In the genomic region with DNA sequence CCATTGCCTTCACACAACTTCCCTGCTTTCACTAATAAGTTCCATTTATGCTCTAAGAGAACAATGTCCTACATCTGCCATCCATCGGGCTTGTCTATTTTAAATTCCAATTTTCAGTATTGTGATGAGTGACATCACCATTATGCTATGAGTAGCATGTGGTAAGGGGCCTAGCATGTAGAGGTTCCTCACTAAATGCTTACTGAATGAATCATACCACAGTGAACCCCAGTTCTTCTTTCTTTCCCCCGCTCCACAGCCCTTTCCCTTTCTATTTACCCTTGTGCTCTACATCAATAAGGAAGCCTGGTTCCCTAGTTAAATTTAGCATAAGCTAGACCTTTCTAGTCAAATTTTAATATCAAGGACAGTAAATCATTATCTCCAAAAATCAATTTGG, we compare ENCODE assay signal across 17 cellular contexts.
A peak's percentile ranks its signal among the peaks of the same experiment; 100 is the strongest.
DNase-seq lines count a peak whose midpoint lies in the region; ATAC-seq, FAIRE-seq and TF ChIP-seq lines count a peak whose summit lies in the region.
"Had no signal": no experiment of that assay in that cellular context is flagged by ENCODE, and none has a peak within 500 bp of the region (broad histone marks: within the 10 kb centered on the region; RNA-seq: fewer than 3 reads in every experiment).

No MANE protein-coding gene starts in this region.

- H3K9me3 Mint-ChIP-seq in CD14-positive monocyte (no peaks in the 10 kb centered on the region), astrocyte (ENCODE audit: unreplicated experiment) (no peaks in the 10 kb centered on the region), endothelial cell (ENCODE audit: unreplicated experiment) (no peaks in the 10 kb centered on the region)
- H3K9me3 Mint-ChIP-seq: neural crest cell had no signal

- H3K79me2 ChIP-seq in astrocyte (ENCODE audit: insufficient read depth, low read length) (no peaks in the 10 kb centered on the region), mesendoderm (ENCODE audit: control insufficient read depth, insufficient read depth, low read length) (no peaks in the 10 kb centered on the region)

- TF ChIP-seq CTCF in CD14-positive monocyte (IDR thresholded peaks at IDR 0.05) (no peak), astrocyte (IDR thresholded peaks at IDR 0.05; ENCODE audit: insufficient read depth, low read depth, low read length) (no peak), mucosa of descending colon (IDR thresholded peaks at IDR 0.05) (no peak), endothelial cell (IDR thresholded peaks at IDR 0.05; ENCODE audit: unreplicated experiment) (no peak)

- intact Hi-C loops in CD14-positive monocyte (cut with micrococcal nuclease) (no loop called here), mucosa of descending colon (cut with DNase I, micrococcal nuclease) (no loop called here)

- H3K56ac ChIP-seq in mesendoderm (ENCODE audit: low read length), result no peak overlapping the region

- H3K27me3 ChIP-seq in astrocyte (ENCODE audit: insufficient read depth, low read length), result no peaks in the 10 kb centered on the region
- H3K27me3 ChIP-seq in mesendoderm (ENCODE audit: insufficient read depth, low read length, poor library complexity), result no peaks in the 10 kb centered on the region
- H3K27me3 ChIP-seq: sigmoid colon, transverse colon had no signal

- H3K4me1 Mint-ChIP-seq in CD14-positive monocyte, result peaks cover 13% of the 10 kb centered on the region
- peaks cover 17% of the 10 kb centered on the region for H3K4me1 Mint-ChIP-seq in astrocyte (ENCODE audit: low read depth, unreplicated experiment)
- H3K4me1 Mint-ChIP-seq in endothelial cell (ENCODE audit: unreplicated experiment), result no peaks in the 10 kb centered on the region
- H3K4me1 Mint-ChIP-seq: neural crest cell had no signal

- H3K36me3 ChIP-seq in astrocyte (ENCODE audit: insufficient read depth, low read length) (no peaks in the 10 kb centered on the region), mesendoderm (ENCODE audit: control insufficient read depth, insufficient read depth, low read length) (no peaks in the 10 kb centered on the region), mucosa of descending colon (ENCODE audit: low read depth) (no peaks in the 10 kb centered on the region)
- H3K36me3 ChIP-seq: sigmoid colon, transverse colon had no signal

- H2AK5ac ChIP-seq in mesendoderm (ENCODE audit: low read length), result no peak overlapping the region

- H4K8ac ChIP-seq in mesendoderm (ENCODE audit: low read depth, low read length), result no peak overlapping the region

- FAIRE-seq in astrocyte (lab: Jason Lieb, UNC), result no peak

- peaks cover 7% of the 10 kb centered on the region for H3K4me1 ChIP-seq in astrocyte (ENCODE audit: insufficient read depth, low read length)
- H3K4me1 ChIP-seq in mesendoderm (ENCODE audit: control insufficient read depth, low read depth, low read length), result no peaks in the 10 kb centered on the region
- H3K4me1 ChIP-seq in mucosa of descending colon (ENCODE audit: low read depth), result no peaks in the 10 kb centered on the region
- H3K4me1 ChIP-seq: transverse colon had no signal

- H3K4me3 ChIP-seq in astrocyte (ENCODE audit: insufficient read depth, low read depth, low read length) (no peak overlapping the region), mesendoderm (ENCODE audit: low read length) (no peak overlapping the region), mucosa of descending colon (no peak overlapping the region)
- H3K4me3 ChIP-seq: lung, sigmoid colon, transverse colon had no signal

- no peaks in the 10 kb centered on the region for H3K27me3 Mint-ChIP-seq in CD14-positive monocyte (ENCODE audit: low read depth in 3 of 3)
- H3K27me3 Mint-ChIP-seq in astrocyte (ENCODE audit: low read depth, unreplicated experiment), result no peaks in the 10 kb centered on the region
- no peaks in the 10 kb centered on the region for H3K27me3 Mint-ChIP-seq in endothelial cell (ENCODE audit: unreplicated experiment)

- H3K4ac ChIP-seq in mesendoderm (ENCODE audit: low read depth, low read length), result no peak overlapping the region

- no peak overlapping the region for H2BK5ac ChIP-seq in mesendoderm (ENCODE audit: low read length)

- peak overlapping the region; percentile 54 to 90 (median 60) for H3K27ac Mint-ChIP-seq in CD14-positive monocyte
- H3K27ac Mint-ChIP-seq in astrocyte (ENCODE audit: unreplicated experiment), result peak overlapping the region; percentile 64
- no peak overlapping the region for H3K27ac Mint-ChIP-seq in endothelial cell (ENCODE audit: unreplicated experiment)

- peak overlapping the region; percentile 52 for H3K4me2 ChIP-seq in astrocyte (ENCODE audit: low read length)
- H3K4me2 ChIP-seq in mesendoderm (ENCODE audit: low read length), result no peak overlapping the region

- H2BK15ac ChIP-seq in mesendoderm (replicated peaks; ENCODE audit: low read depth), result no peak overlapping the region

- H3K4me3 Mint-ChIP-seq in CD14-positive monocyte, result peak overlapping the region in 1 of 2 donors; percentile 79
- peak overlapping the region; percentile 47 for H3K4me3 Mint-ChIP-seq in astrocyte (ENCODE audit: unreplicated experiment)
- H3K4me3 Mint-ChIP-seq in endothelial cell (ENCODE audit: unreplicated experiment), result no peak overlapping the region
- H3K4me3 Mint-ChIP-seq: neural crest cell had no signal

- no CpG with 5 or more reads among the region's 2 CpGs for WGBS in mesendoderm (ENCODE audit: extremely low coverage, insufficient coverage, low lambda C conversion rate)

- no peak overlapping the region for H3K18ac ChIP-seq in mesendoderm (ENCODE audit: low read length)

- no peak for ATAC-seq in mucosa of descending colon

- no peaks in the 10 kb centered on the region for H3K79me1 ChIP-seq in mesendoderm (ENCODE audit: low read length)

- H2AFZ ChIP-seq in astrocyte (ENCODE audit: low read depth, low read length), result peak overlapping the region; percentile 32

- no peak overlapping the region for H3K23ac ChIP-seq in mesendoderm (ENCODE audit: low read length)

- H4K5ac ChIP-seq in mesendoderm (ENCODE audit: low read length), result no peak overlapping the region

- no peaks in the 10 kb centered on the region for H3K9me3 ChIP-seq in astrocyte (ENCODE audit: insufficient read depth, low read depth, low read length)
- no peaks in the 10 kb centered on the region for H3K9me3 ChIP-seq in mucosa of descending colon
- H3K9me3 ChIP-seq: sigmoid colon, transverse colon had no signal

- no peak overlapping the region for H2BK120ac ChIP-seq in mesendoderm (ENCODE audit: low read depth, low read length)

- no peak overlapping the region for H3K9ac ChIP-seq in astrocyte (ENCODE audit: low read length)
- no peak overlapping the region for H3K9ac ChIP-seq in mesendoderm (ENCODE audit: low read length)

- no peaks in the 10 kb centered on the region for H4K20me1 ChIP-seq in astrocyte (ENCODE audit: insufficient read depth, low read length)

- DNase-seq in CD14-positive monocyte (ENCODE audit: low spot score) (no peak), M059J (ENCODE audit: low read depth) (peak; percentile 25), astrocyte (ENCODE audit: low read depth) (peak; percentile 71), mesendoderm (peak; percentile 63), NCI-H1105 treated with DMSO at 0.1 percent for 48 hours (lab: John Stamatoyannopoulos, UW) (no peak), mucosa of descending colon (no peak), COR-L47 (lab: John Stamatoyannopoulos, UW) (no peak), endothelial cell (ENCODE audit: low spot score) (no peak)
- DNase-seq: activated effector memory CD4-positive, alpha-beta T cell treated with anti-CD3 and anti-CD28 coated beads, Interleukin-2, amount 50 U/mL, for 16 hours; AML-193; NK-92 treated with Interleukin-12 subunit alpha and Interleukin-12 subunit beta, amount 100 ng/mL, for 24 hours; sigmoid colon; stimulated activated CD4-positive, alpha-beta T cell treated with anti-CD3 and anti-CD28 coated beads, Interleukin-4, amount 100 ng/mL, for 4 hours; transverse colon had no signal

- H3K27ac ChIP-seq in astrocyte (ENCODE audit: low read depth, low read length), result peak overlapping the region; percentile 7
- no peak overlapping the region for H3K27ac ChIP-seq in mesendoderm (ENCODE audit: low read depth, low read length)
- H3K27ac ChIP-seq: sigmoid colon, transverse colon, VCaP had no signal

- H3K36me3 Mint-ChIP-seq in CD14-positive monocyte (no peaks in the 10 kb centered on the region), astrocyte (ENCODE audit: low read depth, unreplicated experiment) (no peaks in the 10 kb centered on the region), endothelial cell (ENCODE audit: low read depth, unreplicated experiment) (no peaks in the 10 kb centered on the region)

Comparison
In these comparisons a context has a peak if more than half of its experiments do, and no peak if none do; other contexts are left out.
1. DNase-seq: peak in M059J (single experiment), astrocyte (single experiment) and mesendoderm (single experiment); none in CD14-positive monocyte (single experiment), NCI-H1105 treated with DMSO at 0.1 percent for 48 hours (single experiment), mucosa of descending colon (0 of 3), COR-L47 (single experiment) and endothelial cell (single experiment).